ENCODE assay signal across 1 cellular context in genomic region chr4:128725405-128725804, GRCh38.
TF ChIP-seq lines count a peak whose summit lies in the region.

No MANE protein-coding gene starts in this region.

TF ChIP-seq in HepG2, 621 proteins besides CTCF, POLR2A, EP300 and RAD21 (continued from another document and continues in another):
- TF ChIP-seq MATR3 (CRISPR knock-in tag; IDR thresholded peaks at IDR 0.05) (no peak), CCAR2 (optimal IDR thresholded peaks at IDR 0.05; ENCODE audit: low read depth, low read length) (no peak), NFATC3 (CRISPR knock-in tag; IDR thresholded peaks at IDR 0.05) (no peak), ZNF280B (CRISPR knock-in tag; IDR thresholded peaks at IDR 0.05; ENCODE audit: borderline replicate concordance) (no peak), ZNF747 (CRISPR knock-in tag; IDR thresholded peaks at IDR 0.05; ENCODE audit: borderline replicate concordance) (no peak), LRRFIP1 (CRISPR knock-in tag; conservative IDR thresholded peaks at IDR 0.05) (no peak), PBX2 (CRISPR knock-in tag; IDR thresholded peaks at IDR 0.05) (no peak; the same call in 1 of the 2 replicates), STAG1 (CRISPR knock-in tag; IDR thresholded peaks at IDR 0.05) (no peak), ETV6 (CRISPR knock-in tag; conservative IDR thresholded peaks at IDR 0.05) (no peak), CSRNP1 (CRISPR knock-in tag; IDR thresholded peaks at IDR 0.05) (no peak), ZNF431 (CRISPR knock-in tag; IDR thresholded peaks at IDR 0.05; ENCODE audit: borderline replicate concordance, low read depth) (peak; percentile 47; the same call in 1 of the 2 replicates), AHR (CRISPR knock-in tag; IDR thresholded peaks at IDR 0.05) (no peak), BHLHE40 (IDR thresholded peaks at IDR 0.05; ENCODE audit: low read length) (peak; percentile 95), ZNF709 (CRISPR knock-in tag; IDR thresholded peaks at IDR 0.05) (no peak), NBN (conservative IDR thresholded peaks at IDR 0.05) (no peak), ZSCAN5A (CRISPR knock-in tag; IDR thresholded peaks at IDR 0.05; ENCODE audit: borderline replicate concordance) (no peak), ZNF337 (CRISPR knock-in tag; IDR thresholded peaks at IDR 0.05; ENCODE audit: borderline replicate concordance, low read depth) (no peak), ZNF331 (CRISPR knock-in tag; IDR thresholded peaks at IDR 0.05) (peak; percentile 62; the same call in 1 of the 2 replicates), SIX1 (CRISPR knock-in tag; IDR thresholded peaks at IDR 0.05; ENCODE audit: borderline replicate concordance) (no peak), MED8 (CRISPR knock-in tag; IDR thresholded peaks at IDR 0.05; ENCODE audit: insufficient replicate concordance) (no peak), ZNF335 (CRISPR knock-in tag; IDR thresholded peaks at IDR 0.05) (no peak), PAF1 (CRISPR knock-in tag; IDR thresholded peaks at IDR 0.05) (no peak), IRF2 (CRISPR knock-in tag; IDR thresholded peaks at IDR 0.05) (peak; percentile 56; the same call in 1 of the 2 replicates), NFYC (CRISPR knock-in tag; IDR thresholded peaks at IDR 0.05) (no peak), MLX (CRISPR knock-in tag; IDR thresholded peaks at IDR 0.05) (peak; percentile 97), ZBTB26 (CRISPR knock-in tag; IDR thresholded peaks at IDR 0.05; ENCODE audit: borderline replicate concordance) (no peak), U2AF1 (optimal IDR thresholded peaks at IDR 0.05; ENCODE audit: low read depth, low read length) (no peak), SETDB1 (CRISPR knock-in tag; IDR thresholded peaks at IDR 0.05; ENCODE audit: borderline replicate concordance) (no peak), ZNF10 (CRISPR knock-in tag; IDR thresholded peaks at IDR 0.05; ENCODE audit: borderline replicate concordance, low read depth) (no peak), ZMYM2 (CRISPR knock-in tag; IDR thresholded peaks at IDR 0.05) (no peak), NCOA5 (CRISPR knock-in tag; IDR thresholded peaks at IDR 0.05) (no peak), HHEX (CRISPR knock-in tag; IDR thresholded peaks at IDR 0.05) (no peak), KLF15 (CRISPR knock-in tag; IDR thresholded peaks at IDR 0.05; ENCODE audit: borderline replicate concordance) (no peak), ZNF468 (CRISPR knock-in tag; IDR thresholded peaks at IDR 0.05) (no peak), KDM4B (CRISPR knock-in tag; IDR thresholded peaks at IDR 0.05) (no peak), ZNF501 (CRISPR knock-in tag; IDR thresholded peaks at IDR 0.05) (no peak), HINFP (CRISPR knock-in tag; IDR thresholded peaks at IDR 0.05; ENCODE audit: low read depth) (no peak), ZNF142 (CRISPR knock-in tag; IDR thresholded peaks at IDR 0.05) (no peak), ZNF367 (CRISPR knock-in tag; IDR thresholded peaks at IDR 0.05; ENCODE audit: borderline replicate concordance) (no peak), NR2F2 (IDR thresholded peaks at IDR 0.05; ENCODE audit: borderline replicate concordance, low read depth) (no peak), TAF15 (IDR thresholded peaks at IDR 0.05; ENCODE audit: low read depth, low read length, poor library complexity, severe bottlenecking) (no peak), PHF5A (CRISPR knock-in tag; IDR thresholded peaks at IDR 0.05; ENCODE audit: low read depth, unreplicated experiment) (no peak), GATAD2A (CRISPR knock-in tag; IDR thresholded peaks at IDR 0.05) (peak; percentile 83), ZMYM4 (CRISPR knock-in tag; IDR thresholded peaks at IDR 0.05) (peak; percentile 75)
